Comparison of ENCODE assay signal across 8 cellular contexts in the genomic region with DNA sequence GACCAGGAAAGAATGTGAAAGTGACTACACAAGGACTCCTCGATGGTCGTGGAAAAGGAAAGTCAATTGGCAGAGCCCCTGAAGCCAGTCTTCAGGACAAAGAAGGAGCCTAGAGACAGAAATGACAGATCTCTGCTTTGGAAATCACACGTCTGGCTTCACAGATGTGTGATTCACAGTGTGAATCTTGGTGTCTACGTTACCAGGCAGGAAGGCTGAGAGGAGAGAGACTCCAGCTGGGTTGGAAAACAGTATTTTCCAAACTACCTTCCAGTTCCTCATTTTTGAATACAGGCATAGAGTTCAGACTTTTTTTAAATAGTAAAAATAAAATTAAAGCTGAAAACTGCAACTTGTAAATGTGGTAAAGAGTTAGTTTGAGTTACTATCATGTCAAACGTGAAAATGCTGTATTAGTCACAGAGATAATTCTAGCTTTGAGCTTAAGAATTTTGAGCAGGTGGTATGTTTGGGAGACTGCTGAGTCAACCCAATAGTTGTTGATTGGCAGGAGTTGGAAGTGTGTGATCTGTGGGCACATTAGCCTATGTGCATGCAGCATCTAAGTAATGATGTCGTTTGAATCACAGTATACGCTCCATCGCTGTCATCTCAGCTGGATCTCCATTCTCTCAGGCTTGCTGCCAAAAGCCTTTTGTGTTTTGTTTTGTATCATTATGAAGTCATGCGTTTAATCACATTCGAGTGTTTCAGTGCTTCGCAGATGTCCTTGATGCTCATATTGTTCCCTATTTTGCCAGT. TPM values are rescaled to one million over a fixed set of nuclear protein-coding genes. Genes with fewer than 3 reads are reported as not detected.
A peak's percentile ranks its signal among the peaks of the same experiment; 100 is the strongest.
DNase-seq lines count a peak whose midpoint lies in the region; ATAC-seq, FAIRE-seq and TF ChIP-seq lines count a peak whose summit lies in the region.

No MANE protein-coding gene starts in this region.

- no peak overlapping the region for H2BK20ac ChIP-seq in H1 (ENCODE audit: low read length)

- H3K9me3 ChIP-seq in BLaER1 treated with 17β-estradiol and CSF1 and Interleukin-3, amounts not matched to agents 10 nM and 100 nM (replicated peaks in 1 of 11) = 0 out of 22 replicates have a peak, but pooled peaks cover 0 to under 1% (median 0%) of the 10 kb centered on the region in 11 experiments
- H3K9me3 ChIP-seq in H1 (ENCODE audit: insufficient read depth in 2 of 2, low read depth in 1 of 2, low read length in 1 of 2) = no peaks in the 10 kb centered on the region
- H3K9me3 ChIP-seq in testis = no peaks in the 10 kb centered on the region

- H2BK15ac ChIP-seq in H1 (ENCODE audit: low read length) = no peak overlapping the region

- H2BK5ac ChIP-seq in H1 (ENCODE audit: low read depth, low read length) = no peak overlapping the region

- POLR2A ChIA-PET in H1 (lab: Charles Lee; ENCODE audit: partially characterized antibody) = interaction anchor here (0.6 kb wide), 1 partner anchor 112 kb away, joined by 3 read pairs; no protein-coding TSS in a partner anchor

- TF ChIP-seq RAD21 in H1 (IDR thresholded peaks at IDR 0.05 in 1 of 2, conservative IDR thresholded peaks at IDR 0.05 in 1 of 2; ENCODE audit: low read depth in 2 of 2, low read length in 2 of 2) = no peak

- no peaks in the 10 kb centered on the region for H3K79me1 ChIP-seq in H1 (ENCODE audit: low read depth, low read length)

- H3K18ac ChIP-seq in H1 (ENCODE audit: extremely low read depth, low read length) = no peak overlapping the region

- no peaks in the 10 kb centered on the region for H3K79me2 ChIP-seq in H1 (ENCODE audit: control insufficient read depth in 1 of 2, insufficient read depth in 2 of 2, low read length in 2 of 2)

- peaks cover 0 to 31% (median 0%) of the 10 kb centered on the region in 11 experiments; a peak in 7 of 22 replicates for H3K36me3 ChIP-seq in BLaER1 treated with 17β-estradiol and CSF1 and Interleukin-3, amounts not matched to agents 10 nM and 100 nM
- H3K36me3 ChIP-seq in H1 (ENCODE audit: control insufficient read depth in 2 of 4, insufficient read depth in 4 of 4, low read length in 3 of 4) (no peaks in the 10 kb centered on the region), testis (ENCODE audit: low read depth, missing control alignments) (no peaks in the 10 kb centered on the region)

- no peak overlapping the region for H3K23ac ChIP-seq in H1 (ENCODE audit: insufficient read length)

- TF ChIP-seq POLR2A in H1 (IDR thresholded peaks at IDR 0.05; ENCODE audit: control extremely low read depth in 1 of 2, low read depth in 2 of 2, low read length in 2 of 2) (no peak), testis (IDR thresholded peaks at IDR 0.05) (no peak)

- CTCF ChIA-PET in H1 (lab: Charles Lee; ENCODE audit: partially characterized antibody) = interaction anchor here (0.8 to 2.9 kb wide), 6 partner anchors 10 to 144 kb away, joined by 3 to 23 read pairs (median 3); partner anchors contain the start of gene CCR5

- no peak overlapping the region for H4K8ac ChIP-seq in H1 (ENCODE audit: extremely low read depth, insufficient read depth, low read length)

- H4K20me1 ChIP-seq in BLaER1 treated with 17β-estradiol and CSF1 and Interleukin-3, amounts not matched to agents 10 nM and 100 nM = no peaks in the 10 kb centered on the region; a peak in 1 of 22 replicates
- H4K20me1 ChIP-seq in H1 (replicated peaks in 1 of 2; ENCODE audit: control insufficient read depth in 1 of 2, insufficient read depth in 2 of 2, low read length in 2 of 2) = no peaks in the 10 kb centered on the region

- H3K4me1 ChIP-seq in BLaER1 treated with 17β-estradiol and CSF1 and Interleukin-3, amounts not matched to agents 10 nM and 100 nM = peaks cover 7 to 86% (median 31%) of the 10 kb centered on the region in 10 experiments; a peak in 17 of 20 replicates
- H3K4me1 ChIP-seq in H1 (replicated peaks in 1 of 4; ENCODE audit: control insufficient read depth in 3 of 4, insufficient read depth in 4 of 4, low read length in 3 of 4) = no peaks in the 10 kb centered on the region
- no peaks in the 10 kb centered on the region for H3K4me1 ChIP-seq in testis

- H3K27me3 ChIP-seq in BLaER1 treated with 17β-estradiol and CSF1 and Interleukin-3, amounts not matched to agents 10 nM and 100 nM = no peaks in the 10 kb centered on the region
- no peaks in the 10 kb centered on the region for H3K27me3 ChIP-seq in H1 (replicated peaks in 1 of 4; ENCODE audit: control insufficient read depth in 3 of 4, extremely low read depth in 1 of 4, insufficient read depth in 3 of 4, low read length in 3 of 4)
- no peaks in the 10 kb centered on the region for H3K27me3 ChIP-seq in testis

- H2BK12ac ChIP-seq in H1 (ENCODE audit: low read depth, low read length) = no peak overlapping the region

- WGBS in H1 (ENCODE audit: extremely low coverage in 1 of 2, insufficient coverage in 1 of 2, insufficient read length in 1 of 2, insufficient replicate concordance in 2 of 2, low coverage in 1 of 2, low lambda C conversion rate in 2 of 2, missing lambda C conversion rate in 1 of 2), 2 experiments = 92% methylated on average over 11 of the region's 11 CpGs; no CpG with 5 or more reads in 1 of the 2 experiments
- 51 to 61% methylated on average over 11 of the region's 11 CpGs for WGBS in testis, 2 donors

- peak overlapping the region in 7 of 11 experiments; percentile 19 to 70 (median 42); a peak in 11 of 22 replicates for H3K27ac ChIP-seq in BLaER1 treated with 17β-estradiol and CSF1 and Interleukin-3, amounts not matched to agents 10 nM and 100 nM
- no peak overlapping the region for H3K27ac ChIP-seq in H1 (ENCODE audit: low read depth, low read length)
- H3K27ac ChIP-seq in testis = no peak overlapping the region

- intact Hi-C loops in testis (cut with DNase I; ENCODE audit: low total_unique reads) = no loop called here

- no peaks in the 10 kb centered on the region for H3K23me2 ChIP-seq in H1 (ENCODE audit: low read depth, low read length)

- no peak overlapping the region for H4K91ac ChIP-seq in H1 (replicated peaks; ENCODE audit: insufficient read length, low read length)

- peak; percentile 60 for ATAC-seq in GM19395 (IDR thresholded peaks at IDR 0.05; ENCODE audit: unreplicated experiment)
- no peak for ATAC-seq in HG03378 (IDR thresholded peaks at IDR 0.05; ENCODE audit: unreplicated experiment)
- ATAC-seq in HG02623 (IDR thresholded peaks at IDR 0.05; ENCODE audit: unreplicated experiment) = no peak

- peak; percentile 92 for DNase-seq in NCI-H2029 (lab: John Stamatoyannopoulos, UW)
- no peak for DNase-seq in H1 (ENCODE audit: low read depth in 1 of 2, low spot score in 2 of 2)
- DNase-seq in testis = peak; percentile 35
- no peak for DNase-seq in central memory CD4-positive, alpha-beta T cell

- no peak for TF ChIP-seq EP300 in H1 (IDR thresholded peaks at IDR 0.05; ENCODE audit: borderline replicate concordance in 1 of 2, low read depth in 2 of 2, low read length in 2 of 2)

- H2AK5ac ChIP-seq in H1 (ENCODE audit: low read depth, low read length) = no peak overlapping the region

- H3K56ac ChIP-seq in H1 (replicated peaks; ENCODE audit: insufficient read length, low read depth, low read length) = no peak overlapping the region

- no peak for TF ChIP-seq CTCF in H1 (IDR thresholded peaks at IDR 0.05; ENCODE audit: control extremely low read depth in 1 of 3, insufficient read depth in 1 of 3, low read depth in 1 of 3, low read length in 3 of 3)
- no peak for TF ChIP-seq CTCF in testis (IDR thresholded peaks at IDR 0.05)

- H3K4ac ChIP-seq in H1 (replicated peaks; ENCODE audit: insufficient read length, low read depth, low read length) = no peak overlapping the region

- no peak overlapping the region for H4K5ac ChIP-seq in H1 (ENCODE audit: insufficient read length, low read depth, low read length)

- H3K4me3 ChIP-seq in BLaER1 treated with 17β-estradiol and CSF1 and Interleukin-3, amounts not matched to agents 10 nM and 100 nM = no peak overlapping the region
- H3K4me3 ChIP-seq in H1 (ENCODE audit: extremely low read depth in 1 of 4, insufficient read depth in 2 of 4, low read depth in 3 of 4, low read length in 4 of 4) = no peak overlapping the region
- H3K4me3 ChIP-seq in testis = no peak overlapping the region

- no peak for FAIRE-seq in H1 (lab: Jason Lieb, UNC)

- peak overlapping the region; percentile 38; the same call in 1 of the 2 replicates for H2AFZ ChIP-seq in H1 (ENCODE audit: low read length)

- H2BK120ac ChIP-seq in H1 (replicated peaks; ENCODE audit: low read depth, low read length) = no peak overlapping the region

- H3K14ac ChIP-seq in H1 (ENCODE audit: insufficient read length) = no peak overlapping the region

- H3K9ac ChIP-seq in BLaER1 treated with 17β-estradiol and CSF1 and Interleukin-3, amounts not matched to agents 10 nM and 100 nM = peak overlapping the region in 3 of 11 experiments; percentile 3 to 43 (median 32); a peak in 4 of 22 replicates
- no peak overlapping the region for H3K9ac ChIP-seq in H1 (replicated peaks in 1 of 4; ENCODE audit: extremely low read depth in 1 of 4, low read depth in 3 of 4, low read length in 3 of 4)

- peak overlapping the region in 7 of 11 experiments; percentile 5 to 86 (median 72); a peak in 13 of 22 replicates for H3K4me2 ChIP-seq in BLaER1 treated with 17β-estradiol and CSF1 and Interleukin-3, amounts not matched to agents 10 nM and 100 nM
- no peak overlapping the region for H3K4me2 ChIP-seq in H1 (ENCODE audit: insufficient read depth in 1 of 2, low read depth in 2 of 2, low read length in 2 of 2)

RNA-seq across cellular contexts. Expression of gene CCR2, which starts 6.0 kb away (rescaled TPM):
- total RNA-seq in H1 (2021; fragmentation: NEBNext Ultra II Directional; extraction: Animal tissue kit (Norgen Biotek cat#: 25700)) = not detected in 2 replicates
- not detected in 2 replicates for polyA plus RNA-seq in H1 (2011; rRNA removed)
- not detected for polyA plus RNA-seq in H1 (2011; cell fraction: cytosol; rRNA removed)
- not detected for polyA plus RNA-seq in H1 (2011; cell fraction: nucleus; rRNA removed)
- not detected in 4 replicates for polyA plus RNA-seq in H1 (2012, experiment 1 of 2)
- polyA plus RNA-seq in H1 (2012, experiment 2 of 2) = not detected
- not detected for polyA plus RNA-seq in H1 (2013, experiment 1 of 2)
- not detected for polyA plus RNA-seq in H1 (2013, experiment 2 of 2)
- not detected in 2 replicates for polyA minus RNA-seq in H1 (2011; rRNA and poly(A)+ RNA removed)
- polyA minus RNA-seq in H1 (2011; cell fraction: cytosol; rRNA and poly(A)+ RNA removed) = not detected
- polyA minus RNA-seq in H1 (2011; cell fraction: nucleus; rRNA and poly(A)+ RNA removed) = not detected
- 1 to 10 TPM in 1 of 2 donors, not detected in 1; 1.2 TPM for total RNA-seq in testis
- polyA plus RNA-seq in testis (ENCODE audit: insufficient read depth, low read depth, low replicate concordance) = 2.7 TPM

RNA-seq across cellular contexts. Expression of gene CCR5, which starts 10.8 kb away (rescaled TPM):
- not detected in 2 replicates for total RNA-seq in H1 (2021; fragmentation: NEBNext Ultra II Directional; extraction: Animal tissue kit (Norgen Biotek cat#: 25700))
- polyA plus RNA-seq in H1 (2011; rRNA removed) (not detected in 2 replicates), testis (ENCODE audit: insufficient read depth, low read depth, low replicate concordance) (3.3 TPM)
- polyA plus RNA-seq in H1 (2011; cell fraction: cytosol; rRNA removed) = not detected
- polyA plus RNA-seq in H1 (2011; cell fraction: nucleus; rRNA removed) = not detected
- not detected in 4 replicates for polyA plus RNA-seq in H1 (2012, experiment 1 of 2)
- not detected for polyA plus RNA-seq in H1 (2012, experiment 2 of 2)
- not detected for polyA plus RNA-seq in H1 (2013, experiment 1 of 2)
- polyA plus RNA-seq in H1 (2013, experiment 2 of 2) = not detected
- not detected in 2 replicates for polyA minus RNA-seq in H1 (2011; rRNA and poly(A)+ RNA removed)
- not detected for polyA minus RNA-seq in H1 (2011; cell fraction: cytosol; rRNA and poly(A)+ RNA removed)
- polyA minus RNA-seq in H1 (2011; cell fraction: nucleus; rRNA and poly(A)+ RNA removed) = not detected
- total RNA-seq in testis = under 1 TPM in 1 of 2 donors, not detected in 1; 0.56 TPM

RNA-seq across cellular contexts. Expression of gene CCRL2, which starts 47.1 kb away (rescaled TPM):
- not detected in 2 replicates for total RNA-seq in H1 (2021; fragmentation: NEBNext Ultra II Directional; extraction: Animal tissue kit (Norgen Biotek cat#: 25700))
- polyA plus RNA-seq in H1 (2011; rRNA removed) (not detected in 2 replicates), testis (ENCODE audit: insufficient read depth, low read depth, low replicate concordance) (1.2 TPM)
- not detected for polyA plus RNA-seq in H1 (2011; cell fraction: cytosol; rRNA removed)
- not detected for polyA plus RNA-seq in H1 (2011; cell fraction: nucleus; rRNA removed)
- polyA plus RNA-seq in H1 (2012, experiment 1 of 2) = not detected in 4 replicates
- polyA plus RNA-seq in H1 (2012, experiment 2 of 2) = not detected
- not detected for polyA plus RNA-seq in H1 (2013, experiment 1 of 2)
- polyA plus RNA-seq in H1 (2013, experiment 2 of 2) = not detected
- not detected in 2 replicates for polyA minus RNA-seq in H1 (2011; rRNA and poly(A)+ RNA removed)
- polyA minus RNA-seq in H1 (2011; cell fraction: cytosol; rRNA and poly(A)+ RNA removed) = not detected
- polyA minus RNA-seq in H1 (2011; cell fraction: nucleus; rRNA and poly(A)+ RNA removed) = not detected
- total RNA-seq in testis = under 1 TPM; 0.31 to 0.87 TPM

Comparison
In these comparisons a context has a peak if more than half of its experiments do, and no peak if none do; other contexts are left out.
1. H3K27ac ChIP-seq: peak in BLaER1 treated with 17β-estradiol and CSF1 and Interleukin-3, amounts not matched to agents 10 nM and 100 nM (7 of 11); none in H1 (single experiment) and testis (0 of 2).
2. H3K4me2 ChIP-seq: peak in BLaER1 treated with 17β-estradiol and CSF1 and Interleukin-3, amounts not matched to agents 10 nM and 100 nM (7 of 11); none in H1 (0 of 2).
3. DNase-seq: peak in NCI-H2029 (single experiment) and testis (single experiment); none in H1 (0 of 2) and central memory CD4-positive, alpha-beta T cell (single experiment).